In the genomic region with DNA sequence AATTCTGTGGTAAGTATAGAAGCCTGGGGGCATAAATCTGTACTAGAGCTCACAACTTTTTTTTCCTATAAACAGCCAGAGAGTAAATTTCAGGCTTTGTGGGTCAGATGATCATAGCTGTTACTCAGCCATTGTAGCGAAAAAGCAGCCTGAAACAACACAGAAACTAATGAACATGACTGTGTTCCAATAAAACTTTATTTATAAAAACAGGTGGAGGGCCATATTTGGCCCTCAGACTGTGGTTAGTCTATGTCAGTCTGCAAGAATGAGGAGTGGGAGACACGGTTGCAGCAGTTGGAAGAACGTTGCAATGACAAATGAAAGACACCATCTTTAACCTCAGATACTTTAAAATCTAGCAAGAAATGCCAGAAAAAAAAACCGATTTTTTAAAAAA, we compare ENCODE assay signal across 8 cellular contexts.
"Had no signal": no experiment of that assay in that cellular context is flagged by ENCODE, and none has a peak within 500 bp of the region (broad histone marks: within the 10 kb centered on the region; RNA-seq: fewer than 3 reads in every experiment).

No MANE protein-coding gene starts in this region.

- ATAC-seq: HepG2 had no signal

- DNase-seq: IMR-90, KBM-7, KG1 had no signal

- H3K27ac ChIP-seq: HL-60, KMS-11 had no signal

- H3K4me2 ChIP-seq: KMS-11 had no signal

- H3K36me3 Mint-ChIP-seq: IgD-negative memory B cell had no signal

- FAIRE-seq: HepG2, HTR-8/SVneo had no signal

- H3K4me3 Mint-ChIP-seq: IgD-negative memory B cell had no signal

- H3K9ac ChIP-seq: KMS-11 had no signal

- H3K27ac Mint-ChIP-seq: IgD-negative memory B cell had no signal
